1 cellular context compared by ENCODE assay signal in genomic region chr17:81909231-81909630, GRCh38.
TF ChIP-seq lines count a peak whose summit lies in the region.

No MANE protein-coding gene starts in this region.

TF ChIP-seq in HepG2, 621 proteins besides CTCF, POLR2A, EP300 and RAD21 (continues in another document):
- 0 out of 2 replicates have a peak, but pooled peaks have one; percentile 47 for TF ChIP-seq TMF1 (CRISPR knock-in tag; IDR thresholded peaks at IDR 0.05; ENCODE audit: low read depth)
- no peak for TF ChIP-seq ZNF841 (CRISPR knock-in tag; IDR thresholded peaks at IDR 0.05; ENCODE audit: borderline replicate concordance)
- TF ChIP-seq, protein P1, sequence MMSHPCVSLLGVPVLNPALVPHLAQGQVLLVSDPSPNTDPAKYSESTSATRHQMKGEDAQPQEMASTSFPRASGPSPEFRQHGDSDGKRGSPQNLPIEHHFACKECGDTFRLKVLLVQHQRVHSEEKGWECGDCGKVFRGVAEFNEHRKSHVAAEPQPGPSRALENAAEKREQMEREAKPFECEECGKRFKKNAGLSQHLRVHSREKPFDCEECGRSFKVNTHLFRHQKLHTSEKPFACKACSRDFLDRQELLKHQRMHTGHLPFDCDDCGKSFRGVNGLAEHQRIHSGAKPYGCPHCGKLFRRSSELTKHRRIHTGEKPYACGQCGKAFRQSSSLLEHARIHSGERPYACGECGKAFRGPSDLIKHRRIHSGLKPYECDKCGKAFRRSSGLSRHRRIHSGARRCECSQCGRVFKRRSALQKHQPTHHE (CRISPR knock-in tag; IDR thresholded peaks at IDR 0.05; ENCODE audit: borderline replicate concordance): peak; percentile 33; the same call in 1 of the 2 replicates
- no peak for TF ChIP-seq MLX (CRISPR knock-in tag; IDR thresholded peaks at IDR 0.05)
- TF ChIP-seq ZNF878 (CRISPR knock-in tag; IDR thresholded peaks at IDR 0.05): no peak
- no peak for TF ChIP-seq KDM2A (CRISPR knock-in tag; IDR thresholded peaks at IDR 0.05; ENCODE audit: borderline replicate concordance, low read depth)
- no peak for TF ChIP-seq ETV5 (CRISPR knock-in tag; IDR thresholded peaks at IDR 0.05; ENCODE audit: borderline replicate concordance)
- TF ChIP-seq TCF7L2 (IDR thresholded peaks at IDR 0.05; ENCODE audit: low read depth, low read length): no peak
- TF ChIP-seq KLF16 (CRISPR knock-in tag; IDR thresholded peaks at IDR 0.05): 0 out of 4 replicates have a peak, but pooled peaks of 1 of the 2 experiments have one; percentile 80
- TF ChIP-seq ZNF563 (CRISPR knock-in tag; IDR thresholded peaks at IDR 0.05): peak; percentile 35; the same call in 1 of the 2 replicates
- no peak for TF ChIP-seq ZBTB37 (CRISPR knock-in tag; IDR thresholded peaks at IDR 0.05)
- TF ChIP-seq ZNF350 (CRISPR knock-in tag; IDR thresholded peaks at IDR 0.05; ENCODE audit: borderline replicate concordance, low read depth): peak; percentile 18; the same call in 1 of the 2 replicates
- no peak for TF ChIP-seq NBN (conservative IDR thresholded peaks at IDR 0.05)
- TF ChIP-seq CEBPZ (IDR thresholded peaks at IDR 0.05; ENCODE audit: low read length): no peak
- 0 out of 2 replicates have a peak, but pooled peaks have one; percentile 30 for TF ChIP-seq HES4 (CRISPR knock-in tag; IDR thresholded peaks at IDR 0.05; ENCODE audit: borderline replicate concordance)
- no peak for TF ChIP-seq PAF1 (CRISPR knock-in tag; IDR thresholded peaks at IDR 0.05)
- TF ChIP-seq ZNF883 (CRISPR knock-in tag; IDR thresholded peaks at IDR 0.05; ENCODE audit: not compliant biosample characterization): no peak
- peak; percentile 68 for TF ChIP-seq RBFOX2 (IDR thresholded peaks at IDR 0.05; ENCODE audit: low read depth, low read length)
- TF ChIP-seq SALL1 (CRISPR knock-in tag; IDR thresholded peaks at IDR 0.05): peak; percentile 23; the same call in 1 of the 2 replicates
- TF ChIP-seq, protein P2, sequence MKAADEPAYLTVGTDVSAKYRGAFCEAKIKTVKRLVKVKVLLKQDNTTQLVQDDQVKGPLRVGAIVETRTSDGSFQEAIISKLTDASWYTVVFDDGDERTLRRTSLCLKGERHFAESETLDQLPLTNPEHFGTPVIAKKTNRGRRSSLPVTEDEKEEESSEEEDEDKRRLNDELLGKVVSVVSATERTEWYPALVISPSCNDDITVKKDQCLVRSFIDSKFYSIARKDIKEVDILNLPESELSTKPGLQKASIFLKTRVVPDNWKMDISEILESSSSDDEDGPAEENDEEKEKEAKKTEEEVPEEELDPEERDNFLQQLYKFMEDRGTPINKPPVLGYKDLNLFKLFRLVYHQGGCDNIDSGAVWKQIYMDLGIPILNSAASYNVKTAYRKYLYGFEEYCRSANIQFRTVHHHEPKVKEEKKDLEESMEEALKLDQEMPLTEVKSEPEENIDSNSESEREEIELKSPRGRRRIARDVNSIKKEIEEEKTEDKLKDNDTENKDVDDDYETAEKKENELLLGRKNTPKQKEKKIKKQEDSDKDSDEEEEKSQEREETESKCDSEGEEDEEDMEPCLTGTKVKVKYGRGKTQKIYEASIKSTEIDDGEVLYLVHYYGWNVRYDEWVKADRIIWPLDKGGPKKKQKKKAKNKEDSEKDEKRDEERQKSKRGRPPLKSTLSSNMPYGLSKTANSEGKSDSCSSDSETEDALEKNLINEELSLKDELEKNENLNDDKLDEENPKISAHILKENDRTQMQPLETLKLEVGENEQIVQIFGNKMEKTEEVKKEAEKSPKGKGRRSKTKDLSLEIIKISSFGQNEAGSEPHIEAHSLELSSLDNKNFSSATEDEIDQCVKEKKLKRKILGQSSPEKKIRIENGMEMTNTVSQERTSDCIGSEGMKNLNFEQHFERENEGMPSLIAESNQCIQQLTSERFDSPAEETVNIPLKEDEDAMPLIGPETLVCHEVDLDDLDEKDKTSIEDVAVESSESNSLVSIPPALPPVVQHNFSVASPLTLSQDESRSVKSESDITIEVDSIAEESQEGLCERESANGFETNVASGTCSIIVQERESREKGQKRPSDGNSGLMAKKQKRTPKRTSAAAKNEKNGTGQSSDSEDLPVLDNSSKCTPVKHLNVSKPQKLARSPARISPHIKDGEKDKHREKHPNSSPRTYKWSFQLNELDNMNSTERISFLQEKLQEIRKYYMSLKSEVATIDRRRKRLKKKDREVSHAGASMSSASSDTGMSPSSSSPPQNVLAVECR (CRISPR knock-in tag; IDR thresholded peaks at IDR 0.05; ENCODE audit: borderline replicate concordance): no peak
- no peak for TF ChIP-seq ATF2 (CRISPR knock-in tag; IDR thresholded peaks at IDR 0.05)
- TF ChIP-seq MTA1 (CRISPR knock-in tag; IDR thresholded peaks at IDR 0.05; ENCODE audit: borderline replicate concordance): peak; percentile 84; the same call in 1 of the 2 replicates
- no peak for TF ChIP-seq TAF1 (CRISPR knock-in tag; IDR thresholded peaks at IDR 0.05)
- TF ChIP-seq ZNF441 (CRISPR knock-in tag; IDR thresholded peaks at IDR 0.05; ENCODE audit: borderline replicate concordance): no peak
- TF ChIP-seq ZC3H13 (CRISPR knock-in tag; IDR thresholded peaks at IDR 0.05): 0 out of 2 replicates have a peak, but pooled peaks have one; percentile 43
- no peak for TF ChIP-seq ZBTB8A (CRISPR knock-in tag; IDR thresholded peaks at IDR 0.05; ENCODE audit: borderline replicate concordance, low read depth)
- no peak for TF ChIP-seq CHD4 (IDR thresholded peaks at IDR 0.05; ENCODE audit: borderline replicate concordance, low read length)
- TF ChIP-seq WIZ (CRISPR knock-in tag; IDR thresholded peaks at IDR 0.05): no peak
- no peak for TF ChIP-seq ZNF20 (CRISPR knock-in tag; IDR thresholded peaks at IDR 0.05)
- TF ChIP-seq ZNF160 (CRISPR knock-in tag; IDR thresholded peaks at IDR 0.05): no peak
- TF ChIP-seq THAP11 (CRISPR knock-in tag; IDR thresholded peaks at IDR 0.05): no peak
- TF ChIP-seq NR3C1 (CRISPR knock-in tag; IDR thresholded peaks at IDR 0.05): no peak
- TF ChIP-seq ZC3H4 (CRISPR knock-in tag; IDR thresholded peaks at IDR 0.05; ENCODE audit: borderline replicate concordance): no peak; the same call in 1 of the 2 replicates
- TF ChIP-seq GTF3A (CRISPR knock-in tag; conservative IDR thresholded peaks at IDR 0.05): no peak
- no peak for TF ChIP-seq ZFP36L1 (CRISPR knock-in tag; IDR thresholded peaks at IDR 0.05)
- no peak for TF ChIP-seq XBP1 (CRISPR knock-in tag; IDR thresholded peaks at IDR 0.05)
- TF ChIP-seq AKAP8 (CRISPR knock-in tag; IDR thresholded peaks at IDR 0.05): 0 out of 2 replicates have a peak, but pooled peaks have one; percentile 30
- TF ChIP-seq RCOR2 (CRISPR knock-in tag; IDR thresholded peaks at IDR 0.05): no peak
- TF ChIP-seq, protein P3, sequence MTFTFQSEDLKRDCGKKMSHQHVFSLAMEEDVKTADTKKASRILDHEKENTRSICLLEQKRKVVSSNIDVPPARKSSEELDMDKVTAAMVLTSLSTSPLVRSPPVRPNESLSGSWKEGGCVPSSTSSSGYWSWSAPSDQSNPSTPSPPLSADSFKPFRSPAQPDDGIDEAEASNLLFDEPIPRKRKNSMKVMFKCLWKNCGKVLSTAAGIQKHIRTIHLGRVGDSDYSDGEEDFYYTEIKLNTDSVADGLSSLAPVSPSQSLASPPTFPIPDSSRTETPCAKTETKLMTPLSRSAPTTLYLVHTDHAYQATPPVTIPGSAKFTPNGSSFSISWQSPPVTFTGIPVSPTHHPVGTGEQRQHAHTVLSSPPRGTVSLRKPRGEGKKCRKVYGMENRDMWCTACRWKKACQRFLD (CRISPR knock-in tag; IDR thresholded peaks at IDR 0.05; ENCODE audit: borderline replicate concordance): 0 out of 2 replicates have a peak, but pooled peaks have one; percentile 62
- TF ChIP-seq ZNF567 (CRISPR knock-in tag; IDR thresholded peaks at IDR 0.05; ENCODE audit: borderline replicate concordance): no peak
- no peak for TF ChIP-seq MAX (IDR thresholded peaks at IDR 0.05)
- TF ChIP-seq ASH2L (IDR thresholded peaks at IDR 0.05; ENCODE audit: insufficient read length, low read depth, low read length): no peak
- no peak for TF ChIP-seq RNF219 (CRISPR knock-in tag; IDR thresholded peaks at IDR 0.05)
- TF ChIP-seq RXRB (CRISPR knock-in tag; IDR thresholded peaks at IDR 0.05; ENCODE audit: borderline replicate concordance): no peak
- no peak for TF ChIP-seq HNF4A (CRISPR knock-in tag; IDR thresholded peaks at IDR 0.05)
- TF ChIP-seq ZNF446 (CRISPR knock-in tag; IDR thresholded peaks at IDR 0.05): no peak
- TF ChIP-seq ZBTB25 (CRISPR knock-in tag; IDR thresholded peaks at IDR 0.05): no peak
